ENCODE assay signal across 8 cellular contexts in the genomic region with DNA sequence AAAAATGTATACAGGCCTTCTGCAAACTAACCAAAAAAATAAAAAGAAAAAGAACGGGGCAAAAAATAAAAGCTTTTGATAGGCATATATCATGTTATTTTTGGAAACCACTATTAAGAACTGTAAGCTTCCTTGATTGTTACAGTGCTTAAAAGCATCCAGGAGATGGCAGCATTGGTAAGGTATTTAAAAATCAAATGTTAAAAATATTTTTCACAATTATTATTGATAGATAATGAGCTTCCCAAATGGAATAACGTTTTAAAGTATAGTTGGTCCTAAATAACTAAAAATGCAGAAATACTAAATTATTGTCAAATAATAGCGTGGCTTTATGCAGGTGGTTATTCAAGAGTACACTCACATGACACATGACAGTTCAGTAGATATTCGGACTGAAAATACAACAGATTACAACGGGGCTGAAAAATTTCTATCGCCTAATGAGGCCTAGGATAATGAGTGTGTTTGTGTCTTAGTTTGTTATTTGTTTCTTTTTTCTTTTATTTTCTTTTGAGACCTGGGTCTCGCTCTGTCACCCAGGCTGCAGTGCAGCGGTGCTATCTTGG.
DNase-seq lines count a peak whose midpoint lies in the region; ATAC-seq, FAIRE-seq and TF ChIP-seq lines count a peak whose summit lies in the region.

No MANE protein-coding gene starts in this region.

- H3K9me3 ChIP-seq in lower lobe of right lung = peaks cover 15% of the 10 kb centered on the region

- peak; percentile 56 to 78 for ATAC-seq in lower lobe of right lung
- ATAC-seq in GM21576 (IDR thresholded peaks at IDR 0.05; ENCODE audit: unreplicated experiment) = no peak

- no peak overlapping the region for H3K27ac ChIP-seq in lower lobe of right lung

- peaks cover 7% of the 10 kb centered on the region for H3K4me1 ChIP-seq in lower lobe of right lung

- TF ChIP-seq CTCF in bronchial epithelial cell (IDR thresholded peaks at IDR 0.05; ENCODE audit: insufficient read depth, low read length, severe bottlenecking) (peak; percentile 16), lower lobe of right lung (IDR thresholded peaks at IDR 0.05) (peak; percentile 80)

- intact Hi-C loops in lower lobe of right lung (cut with DNase I) = no loop called here

- H3K27me3 ChIP-seq in bronchial epithelial cell (ENCODE audit: control insufficient read depth, insufficient read depth, low read length) (no peaks in the 10 kb centered on the region), lower lobe of right lung (ENCODE audit: low read depth) (no peaks in the 10 kb centered on the region)

- DNase-seq in ELR (ENCODE audit: low read depth) (peak; percentile 61), NCI-H1105 (lab: John Stamatoyannopoulos, UW) (peak; percentile 7), bronchial epithelial cell (ENCODE audit: low read depth) (peak; percentile 33), lower lobe of right lung (no peak), NCI-H2171 treated with DMSO at 0.1 percent for 48 hours (lab: John Stamatoyannopoulos, UW) (no peak), nucleus accumbens (lab: John Stamatoyannopoulos, UW) (no peak)
- DNase-seq in activated naive CD4-positive, alpha-beta T cell treated with anti-CD3 and anti-CD28 coated beads, Interleukin-2, amount 50 U/mL, for 16 hours = no peak

- H3K4me3 ChIP-seq in bronchial epithelial cell (ENCODE audit: low read depth, low read length) (no peak overlapping the region), lower lobe of right lung (no peak overlapping the region)

- H3K36me3 ChIP-seq in bronchial epithelial cell (ENCODE audit: control insufficient read depth, insufficient read depth, low read length) (no peaks in the 10 kb centered on the region), lower lobe of right lung (no peaks in the 10 kb centered on the region)

- no peak for FAIRE-seq in bronchial epithelial cell (lab: Jason Lieb, UNC)

Comparison
In these comparisons a context has a peak if more than half of its experiments do, and no peak if none do; other contexts are left out.
1. DNase-seq: peak in ELR (single experiment), NCI-H1105 (single experiment) and bronchial epithelial cell (single experiment); none in lower lobe of right lung (single experiment), NCI-H2171 treated with DMSO at 0.1 percent for 48 hours (single experiment), nucleus accumbens (0 of 56) and activated naive CD4-positive, alpha-beta T cell treated with anti-CD3 and anti-CD28 coated beads, Interleukin-2, amount 50 U/mL, for 16 hours (single experiment).